Comparison of ENCODE assay signal across 13 cellular contexts in the genomic region with DNA sequence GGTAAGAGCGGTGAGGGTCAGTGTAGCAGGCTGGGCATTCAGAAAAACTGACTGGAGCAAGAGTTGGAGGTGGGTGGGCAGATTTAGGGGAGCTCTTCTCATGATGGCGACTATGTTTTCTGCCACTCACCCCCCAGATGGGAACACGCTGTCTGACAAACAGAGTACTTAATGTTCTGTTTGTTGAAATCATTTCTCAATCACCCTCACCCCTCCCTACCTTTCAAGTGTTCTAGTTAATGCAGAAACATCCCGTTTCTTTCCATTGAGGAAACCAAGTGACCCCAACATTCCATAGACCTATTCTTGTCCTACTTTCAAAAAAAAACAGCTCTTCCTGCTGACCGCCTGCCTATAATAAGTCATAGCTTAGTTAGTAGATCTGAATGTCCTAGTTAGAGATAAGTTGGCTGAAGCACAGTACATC.
DNase-seq lines count a peak whose midpoint lies in the region; ATAC-seq and TF ChIP-seq lines count a peak whose summit lies in the region.
"Had no signal": no experiment of that assay in that cellular context is flagged by ENCODE, and none has a peak within 500 bp of the region (broad histone marks: within the 10 kb centered on the region; RNA-seq: fewer than 3 reads in every experiment).

No MANE protein-coding gene starts in this region.

- H3K4me3 Mint-ChIP-seq in activated T-cell treated with anti-CD3 and anti-CD28 coated beads, Interleukin-2, amount 50 U/mL, for 24 hours = no peak overlapping the region
- H3K4me3 Mint-ChIP-seq: brain, WTC11 had no signal

- no peak overlapping the region for H2AFZ ChIP-seq in mesenchymal stem cell (ENCODE audit: low read depth, low read length)

- no peak for ATAC-seq in HG02610 (IDR thresholded peaks at IDR 0.05; ENCODE audit: unreplicated experiment)
- ATAC-seq: PC-3, WTC11 had no signal

- H2BK120ac ChIP-seq in mesenchymal stem cell (ENCODE audit: low read depth, low read length) = no peak overlapping the region

- DNase-seq in activated T-cell treated with anti-CD3 and anti-CD28 coated beads, Interleukin-2, amount 50 U/mL, for 24 hours = no peak
- DNase-seq in activated T-cell treated with anti-CD3 and anti-CD28 coated beads for 4 hours (no peak), epithelial cell of proximal tubule (ENCODE audit: low read depth) (peak; percentile 94), mesenchymal stem cell (peak; percentile 65), transverse colon (no peak), HuH-7 (ENCODE audit: low spot score) (no peak), HuH-7.5 (ENCODE audit: low spot score) (no peak)
- DNase-seq: NCI-H187 treated with DMSO at 0.1 percent for 48 hours, nucleus accumbens, PC-3 had no signal

- in situ Hi-C loops in transverse colon (cut with MboI; ENCODE audit: low pct_ligation_motif_present in 1 of 4, low pct_unique_long_range_greater_than_20kb in 1 of 4, low sequenced_read_pairs in 3 of 4) = no loop called here

- H3K27me3 ChIP-seq in mesenchymal stem cell (ENCODE audit: control insufficient read depth in 1 of 2, insufficient read depth in 1 of 2, low read length in 2 of 2) (no peaks in the 10 kb centered on the region), transverse colon (no peaks in the 10 kb centered on the region)

- H2AK5ac ChIP-seq in mesenchymal stem cell (ENCODE audit: low read length, severe bottlenecking) = no peak overlapping the region

- H3K79me1 ChIP-seq in mesenchymal stem cell (replicated peaks; ENCODE audit: low read length, poor library complexity, severe bottlenecking) = no peaks in the 10 kb centered on the region

- H2BK5ac ChIP-seq in mesenchymal stem cell (ENCODE audit: low read depth, low read length, poor library complexity, severe bottlenecking) = no peak overlapping the region

- peaks cover 96% of the 10 kb centered on the region for H3K4me1 Mint-ChIP-seq in activated T-cell treated with anti-CD3 and anti-CD28 coated beads, Interleukin-2, amount 50 U/mL, for 24 hours (ENCODE audit: low read depth)

- H3K4me1 ChIP-seq in mesenchymal stem cell (ENCODE audit: control insufficient read depth, insufficient read depth, low read depth, low read length) (peaks cover 10% of the 10 kb centered on the region), transverse colon (peaks cover 7 to 27% (median 16%) of the 10 kb centered on the region in 4 donors)

- 81% methylated on average over 4 of the region's 5 CpGs for WGBS in mesenchymal stem cell
- 86 to 90% methylated on average over 3 to 5 of the region's 5 CpGs for WGBS in transverse colon (ENCODE audit: low coverage in 1 of 2), 2 donors

- H4K91ac ChIP-seq in mesenchymal stem cell (ENCODE audit: low read length) = no peak overlapping the region

- no peak overlapping the region for H2BK12ac ChIP-seq in mesenchymal stem cell (ENCODE audit: low read length in 2 of 2)

- H3K18ac ChIP-seq in mesenchymal stem cell (ENCODE audit: low read depth in 1 of 2, low read length in 2 of 2) = no peak overlapping the region

- H3K4me2 ChIP-seq in mesenchymal stem cell (ENCODE audit: low read length, poor library complexity, severe bottlenecking) = no peak overlapping the region

- no peak overlapping the region for H3K4ac ChIP-seq in mesenchymal stem cell (ENCODE audit: low read depth in 1 of 2, low read length in 2 of 2)

- no peak for TF ChIP-seq CTCF in epithelial cell of proximal tubule (conservative IDR thresholded peaks at IDR 0.05; ENCODE audit: low read depth, low read length)
- TF ChIP-seq CTCF in transverse colon (IDR thresholded peaks at IDR 0.05) = no peak

- H4K8ac ChIP-seq in mesenchymal stem cell (ENCODE audit: low read length) = no peak overlapping the region

- H3K9me3 ChIP-seq in mesenchymal stem cell (ENCODE audit: control insufficient read depth, low read length) (no peaks in the 10 kb centered on the region), transverse colon (no peaks in the 10 kb centered on the region)

- intact Hi-C loops in transverse colon (cut with DNase I; ENCODE audit: low total_unique reads) = no loop called here

- peaks cover 6% of the 10 kb centered on the region for H3K9me3 Mint-ChIP-seq in activated T-cell treated with anti-CD3 and anti-CD28 coated beads, Interleukin-2, amount 50 U/mL, for 24 hours

- H3K36me3 Mint-ChIP-seq in activated T-cell treated with anti-CD3 and anti-CD28 coated beads, Interleukin-2, amount 50 U/mL, for 24 hours (ENCODE audit: low read depth) = peaks cover 37% of the 10 kb centered on the region
- H3K36me3 Mint-ChIP-seq: brain, WTC11 had no signal

- no peak overlapping the region for H3K4me3 ChIP-seq in epithelial cell of proximal tubule (ENCODE audit: low read depth, low read length)
- H3K4me3 ChIP-seq in mesenchymal stem cell (ENCODE audit: insufficient read depth in 1 of 2, low read depth in 1 of 2, low read length in 2 of 2) = no peak overlapping the region
- no peak overlapping the region for H3K4me3 ChIP-seq in transverse colon

- H3K27ac ChIP-seq in mesenchymal stem cell (ENCODE audit: low read length, poor library complexity, severe bottlenecking) (no peak overlapping the region), transverse colon (peak overlapping the region; percentile 37 to 64 (median 46))

- no peak overlapping the region for H3K14ac ChIP-seq in mesenchymal stem cell (ENCODE audit: low read length in 2 of 2)

- no peak overlapping the region for H3K9ac ChIP-seq in mesenchymal stem cell (ENCODE audit: low read length)

- H3K23ac ChIP-seq in mesenchymal stem cell (ENCODE audit: low read length in 2 of 2) = no peak overlapping the region

- H2BK15ac ChIP-seq in mesenchymal stem cell (ENCODE audit: low read depth, poor library complexity, severe bottlenecking) = no peak overlapping the region

- TF ChIP-seq POLR2A in transverse colon (IDR thresholded peaks at IDR 0.05) = no peak

- no peaks in the 10 kb centered on the region for H3K36me3 ChIP-seq in mesenchymal stem cell (ENCODE audit: control insufficient read depth in 1 of 2, insufficient read depth in 2 of 2, low read depth in 1 of 2, low read length in 2 of 2)
- no peaks in the 10 kb centered on the region for H3K36me3 ChIP-seq in transverse colon

- peak; percentile 91 for TF ChIP-seq EP300 in transverse colon (IDR thresholded peaks at IDR 0.05; ENCODE audit: low read depth)

- H3K27me3 Mint-ChIP-seq in activated T-cell treated with anti-CD3 and anti-CD28 coated beads, Interleukin-2, amount 50 U/mL, for 24 hours = no peaks in the 10 kb centered on the region
- H3K27me3 Mint-ChIP-seq: brain had no signal

- peak overlapping the region; percentile 83 for H3K27ac Mint-ChIP-seq in activated T-cell treated with anti-CD3 and anti-CD28 coated beads, Interleukin-2, amount 50 U/mL, for 24 hours
- H3K27ac Mint-ChIP-seq: brain, WTC11 had no signal

Comparison
In these comparisons a context has a peak if more than half of its experiments do, and no peak if none do; other contexts are left out.
1. DNase-seq: peak in epithelial cell of proximal tubule (single experiment) and mesenchymal stem cell (single experiment); none in activated T-cell treated with anti-CD3 and anti-CD28 coated beads, Interleukin-2, amount 50 U/mL, for 24 hours (single experiment), activated T-cell treated with anti-CD3 and anti-CD28 coated beads for 4 hours (single experiment), transverse colon (single experiment), HuH-7 (single experiment) and HuH-7.5 (single experiment).